Comparison of ENCODE assay signal across 1 cellular context in the genomic region with DNA sequence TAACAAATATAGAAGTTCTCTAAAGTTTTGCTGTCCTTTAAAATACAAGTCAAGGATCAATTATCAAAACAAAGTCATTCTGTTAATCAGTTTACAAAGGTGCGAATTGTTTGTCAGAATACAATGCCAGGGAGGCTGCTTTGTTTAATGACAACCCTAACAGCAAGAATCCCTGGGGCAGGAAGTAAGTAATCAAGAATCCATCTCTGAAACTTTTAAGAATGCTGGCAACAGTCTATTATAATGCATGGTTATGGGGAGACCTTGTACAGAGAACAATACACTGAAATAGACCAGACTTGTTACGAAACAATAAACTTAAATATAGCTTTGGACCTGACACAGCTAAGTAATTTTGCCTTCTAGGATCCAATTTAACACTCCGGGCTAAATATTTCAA.
TF ChIP-seq lines count a peak whose summit lies in the region.

No MANE protein-coding gene starts in this region.

TF ChIP-seq in WTC11, 78 proteins besides CTCF, POLR2A, EP300 and RAD21 (continued from another document):
- TF ChIP-seq, protein P1, sequence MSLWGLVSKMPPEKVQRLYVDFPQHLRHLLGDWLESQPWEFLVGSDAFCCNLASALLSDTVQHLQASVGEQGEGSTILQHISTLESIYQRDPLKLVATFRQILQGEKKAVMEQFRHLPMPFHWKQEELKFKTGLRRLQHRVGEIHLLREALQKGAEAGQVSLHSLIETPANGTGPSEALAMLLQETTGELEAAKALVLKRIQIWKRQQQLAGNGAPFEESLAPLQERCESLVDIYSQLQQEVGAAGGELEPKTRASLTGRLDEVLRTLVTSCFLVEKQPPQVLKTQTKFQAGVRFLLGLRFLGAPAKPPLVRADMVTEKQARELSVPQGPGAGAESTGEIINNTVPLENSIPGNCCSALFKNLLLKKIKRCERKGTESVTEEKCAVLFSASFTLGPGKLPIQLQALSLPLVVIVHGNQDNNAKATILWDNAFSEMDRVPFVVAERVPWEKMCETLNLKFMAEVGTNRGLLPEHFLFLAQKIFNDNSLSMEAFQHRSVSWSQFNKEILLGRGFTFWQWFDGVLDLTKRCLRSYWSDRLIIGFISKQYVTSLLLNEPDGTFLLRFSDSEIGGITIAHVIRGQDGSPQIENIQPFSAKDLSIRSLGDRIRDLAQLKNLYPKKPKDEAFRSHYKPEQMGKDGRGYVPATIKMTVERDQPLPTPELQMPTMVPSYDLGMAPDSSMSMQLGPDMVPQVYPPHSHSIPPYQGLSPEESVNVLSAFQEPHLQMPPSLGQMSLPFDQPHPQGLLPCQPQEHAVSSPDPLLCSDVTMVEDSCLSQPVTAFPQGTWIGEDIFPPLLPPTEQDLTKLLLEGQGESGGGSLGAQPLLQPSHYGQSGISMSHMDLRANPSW (CRISPR knock-in tag; conservative IDR thresholded peaks at IDR 0.05; ENCODE audit: low read depth), result no peak
- TF ChIP-seq ZNF396 (CRISPR knock-in tag; IDR thresholded peaks at IDR 0.05; ENCODE audit: borderline replicate concordance) (no peak), SMAD4 (CRISPR knock-in tag; IDR thresholded peaks at IDR 0.05) (no peak), CREB1 (CRISPR knock-in tag; IDR thresholded peaks at IDR 0.05) (no peak)
TF ChIP-seq in WTC11: peak in this region for 0.
